ENCODE assay signal across 20 cellular contexts in genomic region chrX:68867458-68868166, GRCh38. TPM values are rescaled to one million over a fixed set of nuclear protein-coding genes. Genes with fewer than 3 reads are reported as not detected.
DNase-seq lines count a peak whose midpoint lies in the region; ATAC-seq and TF ChIP-seq lines count a peak whose summit lies in the region.
"Had no signal": no experiment of that assay in that cellular context is flagged by ENCODE, and none has a peak within 500 bp of the region (broad histone marks: within the 10 kb centered on the region; RNA-seq: fewer than 3 reads in every experiment).

No MANE protein-coding gene starts in this region.

- no peaks in the 10 kb centered on the region for H3K27me3 ChIP-seq in cardiac muscle cell
- H3K27me3 ChIP-seq in heart right ventricle, result peaks cover 0 to 9% (median 0%) of the 10 kb centered on the region in 7 donors
- H3K27me3 ChIP-seq: gastrocnemius medialis had no signal

- H3K36me3 ChIP-seq in cardiac muscle cell, result no peaks in the 10 kb centered on the region
- H3K36me3 ChIP-seq in heart right ventricle, result no peaks in the 10 kb centered on the region
- H3K36me3 ChIP-seq: breast epithelium, gastrocnemius medialis had no signal

- TF ChIP-seq CTCF in cardiac muscle cell (IDR thresholded peaks at IDR 0.05; ENCODE audit: low read depth, low read length) (no peak), heart right ventricle (IDR thresholded peaks at IDR 0.05) (no peak), neural crest cell (conservative IDR thresholded peaks at IDR 0.05) (no peak)

- H3K27ac Mint-ChIP-seq in neural crest cell (ENCODE audit: unreplicated experiment), result peak overlapping the region; percentile 90
- H3K27ac Mint-ChIP-seq: activated naive CD8-positive, alpha-beta T cell treated with anti-CD3 and anti-CD28 coated beads for 36 hours; HFFc6; stimulated activated memory B cell treated with anti-CD40 and anti-IgM and Interleukin-4, amounts not matched to agents 10 μg/mL and 1 μg/mL and 100 μg/mL, for 72 hours; T-helper 1 cell treated with Interleukin-12 subunit alpha and Interleukin-12 subunit beta and Interleukin-4 antibody, amounts not matched to agents 30 μg/mL and 1 μg/mL, for 36 hours; WTC11 had no signal

- H3K4me1 Mint-ChIP-seq in neural crest cell, result peaks cover 27% of the 10 kb centered on the region

- H3K27ac ChIP-seq in cardiac muscle cell (no peak overlapping the region), heart right ventricle (no peak overlapping the region)
- H3K27ac ChIP-seq: breast epithelium, gastrocnemius medialis had no signal

- ATAC-seq in Right ventricle myocardium inferior, result no peak
- ATAC-seq in heart right ventricle, result peak; percentile 35 to 82 (median 57)
- no peak for ATAC-seq in GM21717 (IDR thresholded peaks at IDR 0.05; ENCODE audit: unreplicated experiment)
- ATAC-seq: gastrocnemius medialis; naive thymus-derived CD8-positive, alpha-beta T cell; stimulated activated memory B cell treated with anti-CD40 and anti-IgM and Interleukin-4, amounts not matched to agents 10 μg/mL and 1 μg/mL and 100 μg/mL, for 72 hours; WTC11 had no signal

- H3K9me3 ChIP-seq in cardiac muscle cell (ENCODE audit: low read depth), result no peaks in the 10 kb centered on the region
- no peaks in the 10 kb centered on the region for H3K9me3 ChIP-seq in heart right ventricle
- H3K9me3 ChIP-seq: breast epithelium, gastrocnemius medialis had no signal

- no peaks in the 10 kb centered on the region for H3K36me3 Mint-ChIP-seq in neural crest cell (ENCODE audit: low read depth)
- H3K36me3 Mint-ChIP-seq: activated naive CD8-positive, alpha-beta T cell treated with anti-CD3 and anti-CD28 coated beads for 36 hours; naive thymus-derived CD8-positive, alpha-beta T cell; stimulated activated memory B cell treated with anti-CD40 and anti-IgM and Interleukin-4, amounts not matched to agents 10 μg/mL and 1 μg/mL and 100 μg/mL, for 72 hours; WTC11 had no signal

- H3K4me1 ChIP-seq in cardiac muscle cell (ENCODE audit: low read depth) (no peaks in the 10 kb centered on the region), heart right ventricle (peaks cover 0 to 11% (median 0%) of the 10 kb centered on the region in 9 donors)
- H3K4me1 ChIP-seq: breast epithelium, gastrocnemius medialis had no signal

- 41 to 46% methylated on average over 12 to 14 of the region's 15 CpGs for WGBS in heart right ventricle, 2 donors

- H3K9me3 Mint-ChIP-seq in neural crest cell, result no peaks in the 10 kb centered on the region
- H3K9me3 Mint-ChIP-seq: activated naive CD8-positive, alpha-beta T cell treated with anti-CD3 and anti-CD28 coated beads for 36 hours; CD4-positive, alpha-beta T cell; HFFc6; naive thymus-derived CD8-positive, alpha-beta T cell; stimulated activated memory B cell treated with anti-CD40 and anti-IgM and Interleukin-4, amounts not matched to agents 10 μg/mL and 1 μg/mL and 100 μg/mL, for 72 hours; T-helper 1 cell treated with Interleukin-12 subunit alpha and Interleukin-12 subunit beta and Interleukin-4 antibody, amounts not matched to agents 30 μg/mL and 1 μg/mL, for 36 hours; WTC11 had no signal

- no peak overlapping the region for H3K4me3 Mint-ChIP-seq in neural crest cell
- H3K4me3 Mint-ChIP-seq: activated naive CD8-positive, alpha-beta T cell treated with anti-CD3 and anti-CD28 coated beads for 36 hours; CD4-positive, alpha-beta T cell; HFFc6; stimulated activated memory B cell treated with anti-CD40 and anti-IgM and Interleukin-4, amounts not matched to agents 10 μg/mL and 1 μg/mL and 100 μg/mL, for 72 hours; T-helper 1 cell treated with Interleukin-12 subunit alpha and Interleukin-12 subunit beta and Interleukin-4 antibody, amounts not matched to agents 30 μg/mL and 1 μg/mL, for 36 hours; WTC11 had no signal

- H3K4me3 ChIP-seq in cardiac muscle cell, result no peak overlapping the region
- no peak overlapping the region for H3K4me3 ChIP-seq in heart right ventricle
- H3K4me3 ChIP-seq: breast epithelium, gastrocnemius medialis had no signal

- intact Hi-C loops in Right ventricle myocardium inferior (cut with DNase I), result no loop called here
- intact Hi-C loops in heart right ventricle (cut with DNase I), result no loop called here

- H3K27me3 Mint-ChIP-seq in neural crest cell (ENCODE audit: low read depth), result no peaks in the 10 kb centered on the region
- H3K27me3 Mint-ChIP-seq: activated naive CD8-positive, alpha-beta T cell treated with anti-CD3 and anti-CD28 coated beads for 36 hours; CD4-positive, alpha-beta T cell; naive thymus-derived CD8-positive, alpha-beta T cell had no signal

- DNase-seq in cardiac muscle cell (ENCODE audit: low read depth in 1 of 2, low spot score in 1 of 2) (peak; percentile 31 to 35), Right ventricle myocardium inferior (ENCODE audit: missing footprints) (no peak), heart right ventricle (peak; percentile 16 to 21), neural crest cell (ENCODE audit: low read depth, low spot score) (no peak), NCI-H1930 (lab: John Stamatoyannopoulos, UW) (no peak), SW480 (ENCODE audit: low spot score) (no peak), NCI-H446 (lab: John Stamatoyannopoulos, UW) (no peak)
- DNase-seq: activated naive CD8-positive, alpha-beta T cell treated with anti-CD3 and anti-CD28 coated beads for 36 hours; CD4-positive, alpha-beta T cell; erythroblast; gastrocnemius medialis; HFFc6; naive thymus-derived CD8-positive, alpha-beta T cell; NCI-H146; SHP77 had no signal

RNA-seq across cellular contexts. Expression of gene EFNB1, which starts 38.8 kb away (rescaled TPM):
- total RNA-seq in cardiac muscle cell (43.6 and 46.0 TPM in 2 replicates), Right ventricle myocardium inferior (18.0 TPM), heart right ventricle (10 to 100 TPM; 10.8 to 45.1 (median 16.5) TPM), neural crest cell (32.9 and 33.8 TPM in 2 replicates)
- polyA plus RNA-seq in cardiac muscle cell (27.2 and 29.9 TPM in 2 replicates), heart right ventricle (10 to 100 TPM; 30.3 to 33.5 TPM)

Comparison
In these comparisons a context has a peak if more than half of its experiments do, and no peak if none do; other contexts are left out.
1. DNase-seq: peak in cardiac muscle cell (2 of 2) and heart right ventricle (2 of 2); none in Right ventricle myocardium inferior (single experiment), neural crest cell (single experiment), NCI-H1930 (0 of 2), SW480 (single experiment) and NCI-H446 (0 of 2).
2. ATAC-seq: peak in heart right ventricle (8 of 8); none in Right ventricle myocardium inferior (single experiment) and GM21717 (single experiment).